In genomic region chr12:14843425-14843887, GRCh38 we compare ENCODE assay signal across 1 cellular context.
TF ChIP-seq lines count a peak whose summit lies in the region.

ART4 (minus strand) TSS chr12:14843526; CDS start chr12:14843113, 413 bp downstream.

TF ChIP-seq in HepG2, 621 proteins besides CTCF, POLR2A, EP300 and RAD21 (continued from another document and continues in another):
- TF ChIP-seq ZNF280D (CRISPR knock-in tag; IDR thresholded peaks at IDR 0.05) (0 out of 2 replicates have a peak, but pooled peaks have one; percentile 51), POGZ (CRISPR knock-in tag; IDR thresholded peaks at IDR 0.05) (peak; percentile 62), WIZ (CRISPR knock-in tag; IDR thresholded peaks at IDR 0.05) (0 out of 2 replicates have a peak, but pooled peaks have one; percentile 59), XBP1 (CRISPR knock-in tag; IDR thresholded peaks at IDR 0.05) (no peak), THYN1 (CRISPR knock-in tag; IDR thresholded peaks at IDR 0.05; ENCODE audit: borderline replicate concordance, low read depth) (no peak), ZNF746 (CRISPR knock-in tag; IDR thresholded peaks at IDR 0.05) (no peak), ZBTB20 (CRISPR knock-in tag; IDR thresholded peaks at IDR 0.05; ENCODE audit: borderline replicate concordance, low read depth) (0 out of 2 replicates have a peak, but pooled peaks have one; percentile 43), KLF16 (CRISPR knock-in tag; IDR thresholded peaks at IDR 0.05) (no peak), ZNF800 (CRISPR knock-in tag; IDR thresholded peaks at IDR 0.05) (no peak), HDAC1 (CRISPR knock-in tag; IDR thresholded peaks at IDR 0.05) (peak; percentile 51; the same call in 1 of the 2 replicates), ELK4 (CRISPR knock-in tag; IDR thresholded peaks at IDR 0.05; ENCODE audit: borderline replicate concordance) (no peak), PITX1 (CRISPR knock-in tag; IDR thresholded peaks at IDR 0.05) (peak; percentile 63; the same call in 1 of the 2 replicates), KDM1A (CRISPR knock-in tag; IDR thresholded peaks at IDR 0.05) (no peak), RFX1 (IDR thresholded peaks at IDR 0.05) (no peak), NR2F2 (IDR thresholded peaks at IDR 0.05; ENCODE audit: borderline replicate concordance, low read depth) (no peak), NFYB (CRISPR knock-in tag; IDR thresholded peaks at IDR 0.05) (peak; percentile 63; the same call in 1 of the 2 replicates), EED (CRISPR knock-in tag; IDR thresholded peaks at IDR 0.05) (no peak), MAX (IDR thresholded peaks at IDR 0.05) (peak; percentile 73), POLR2G (IDR thresholded peaks at IDR 0.05; ENCODE audit: low read depth, low read length) (peak; percentile 72), GMEB1 (CRISPR knock-in tag; IDR thresholded peaks at IDR 0.05; ENCODE audit: borderline replicate concordance) (no peak), MTA3 (CRISPR knock-in tag; IDR thresholded peaks at IDR 0.05) (no peak), KDM6A (CRISPR knock-in tag; IDR thresholded peaks at IDR 0.05; ENCODE audit: low read depth) (no peak), ZNF275 (CRISPR knock-in tag; IDR thresholded peaks at IDR 0.05; ENCODE audit: borderline replicate concordance) (no peak), ZNF574 (CRISPR knock-in tag; IDR thresholded peaks at IDR 0.05) (peak; percentile 63; the same call in 1 of the 2 replicates), PAF1 (CRISPR knock-in tag; IDR thresholded peaks at IDR 0.05) (no peak), MTA1 (CRISPR knock-in tag; IDR thresholded peaks at IDR 0.05; ENCODE audit: borderline replicate concordance) (no peak), KDM3A (CRISPR knock-in tag; IDR thresholded peaks at IDR 0.05; ENCODE audit: low read depth) (no peak), SIX1 (CRISPR knock-in tag; IDR thresholded peaks at IDR 0.05; ENCODE audit: borderline replicate concordance) (0 out of 2 replicates have a peak, but pooled peaks have one; percentile 26), ZFY (CRISPR knock-in tag; IDR thresholded peaks at IDR 0.05) (peak; percentile 51), SIX4 (CRISPR knock-in tag; IDR thresholded peaks at IDR 0.05) (no peak), PAXIP1 (CRISPR knock-in tag; conservative IDR thresholded peaks at IDR 0.05) (peak; percentile 62), SOX5 (CRISPR knock-in tag; IDR thresholded peaks at IDR 0.05; ENCODE audit: borderline replicate concordance) (peak; percentile 69), RFX5 (IDR thresholded peaks at IDR 0.05; ENCODE audit: low read depth, low read length) (no peak), LRRFIP1 (CRISPR knock-in tag; conservative IDR thresholded peaks at IDR 0.05) (no peak), BRCA1 (CRISPR knock-in tag; IDR thresholded peaks at IDR 0.05) (no peak), TFAP4 (IDR thresholded peaks at IDR 0.05; ENCODE audit: borderline replicate concordance, low read depth) (peak; percentile 46; the same call in 1 of the 2 replicates), SMAD9 (CRISPR knock-in tag; IDR thresholded peaks at IDR 0.05) (no peak), ZBTB43 (CRISPR knock-in tag; conservative IDR thresholded peaks at IDR 0.05) (no peak; the same call in 1 of the 2 replicates), PPARG (CRISPR knock-in tag; conservative IDR thresholded peaks at IDR 0.05) (0 out of 2 replicates have a peak, but pooled peaks have one; percentile 40), ASH2L (IDR thresholded peaks at IDR 0.05; ENCODE audit: insufficient read length, low read depth, low read length) (peak; percentile 19)
